ENCODE assay signal across 8 cellular contexts in genomic region chr5:147188200-147189108, GRCh38. TPM values are rescaled to one million over a fixed set of nuclear protein-coding genes. Genes with fewer than 3 reads are reported as not detected.
DNase-seq lines count a peak whose midpoint lies in the region; ATAC-seq lines count a peak whose summit lies in the region.

No MANE protein-coding gene starts in this region.

- peak; percentile 83 for ATAC-seq in GM21360 (IDR thresholded peaks at IDR 0.05; ENCODE audit: unreplicated experiment)

- DNase-seq in EH (ENCODE audit: low read depth) (peak; percentile 67), HPDE6-E6E7 (ENCODE audit: extremely low spot score) (peak; percentile 49), NCI-H82 treated with DMSO at 0.1 percent for 48 hours (lab: John Stamatoyannopoulos, UW; ENCODE audit: unreplicated experiment) (peak; percentile 9), glomerular endothelial cell (ENCODE audit: extremely low read depth, low read depth, low spot score) (peak; percentile 12), posterior cingulate gyrus (peak in 7 of 10 donors; percentile 19 to 61 (median 33)), posterior vena cava (ENCODE audit: low spot score) (no peak)
- DNase-seq in activated naive CD4-positive, alpha-beta T cell treated with anti-CD3 and anti-CD28 coated beads, Interleukin-2, amount 50 U/mL, for 16 hours = peak; percentile 21

- intact Hi-C loops in posterior cingulate gyrus (cut with DNase I) = loop anchor here (2.0 to 5.0 kb wide), 3 partner anchors 86 to 656 kb away; no protein-coding TSS in a partner anchor
- intact Hi-C loops in posterior vena cava (cut with DNase I) = loop anchor here (5.0 kb wide), 2 partner anchors 646 to 656 kb away; no protein-coding TSS in a partner anchor

RNA-seq across cellular contexts. Expression of gene STK32A, which starts 46.4 kb away (rescaled TPM):
- total RNA-seq in glomerular endothelial cell (not detected in 2 replicates), posterior vena cava (1 to 10 TPM in 1 of 2 donors, under 1 TPM in 1; 0.95 to 8.7 TPM)
